16 cellular contexts compared by ENCODE assay signal in the genomic region with DNA sequence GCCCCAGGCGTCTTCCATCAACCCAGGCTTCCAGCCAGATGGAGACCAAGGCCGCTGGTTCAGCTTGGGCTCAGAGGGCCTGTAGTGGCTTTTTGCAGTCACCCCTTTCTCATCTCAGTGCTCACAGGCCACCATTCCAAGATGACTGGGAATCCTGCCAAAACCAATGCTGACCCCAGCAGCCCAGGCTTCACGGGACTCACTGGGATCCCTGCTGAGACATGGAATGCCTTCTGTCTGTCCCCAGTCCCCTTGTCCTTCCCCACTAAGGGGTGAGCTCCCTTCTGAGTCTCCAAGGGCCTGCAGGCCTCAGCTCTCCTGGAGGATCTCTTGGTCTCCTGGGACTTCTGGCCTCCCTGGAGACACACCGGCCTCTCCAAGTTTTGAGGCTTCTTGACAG.
DNase-seq lines count a peak whose midpoint lies in the region; ATAC-seq and TF ChIP-seq lines count a peak whose summit lies in the region.
"Had no signal": no experiment of that assay in that cellular context is flagged by ENCODE, and none has a peak within 500 bp of the region (broad histone marks: within the 10 kb centered on the region; RNA-seq: fewer than 3 reads in every experiment).

No MANE protein-coding gene starts in this region.

- CTCF ChIA-PET in HEK293T (lab: Yijun Ruan, JAX), result no interaction called here

- peaks cover 47% of the 10 kb centered on the region for H3K4me1 ChIP-seq in CD4-positive, CD25-positive, alpha-beta regulatory T cell (ENCODE audit: control insufficient read depth, insufficient read depth, low read length, poor library complexity, severe bottlenecking)
- peaks cover 19 to 20% (median 20%) of the 10 kb centered on the region in 3 donors for H3K4me1 ChIP-seq in skeletal muscle tissue (ENCODE audit: control insufficient read depth in 3 of 3, insufficient read depth in 3 of 3, low read length in 3 of 3)
- no peaks in the 10 kb centered on the region for H3K4me1 ChIP-seq in body of pancreas

- H3K4me3 Mint-ChIP-seq in CD4-positive, CD25-positive, alpha-beta regulatory T cell, result no peak overlapping the region
- no peak overlapping the region for H3K4me3 Mint-ChIP-seq in effector memory CD8-positive, alpha-beta T cell
- H3K4me3 Mint-ChIP-seq: T-cell had no signal

- no peaks in the 10 kb centered on the region for H3K9me3 ChIP-seq in CD4-positive, CD25-positive, alpha-beta regulatory T cell (ENCODE audit: control insufficient read depth in 2 of 2, low read length in 2 of 2)
- H3K9me3 ChIP-seq in skeletal muscle tissue (ENCODE audit: control insufficient read depth in 3 of 3, low read length in 3 of 3) (no peaks in the 10 kb centered on the region), body of pancreas (no peaks in the 10 kb centered on the region)
- H3K9me3 ChIP-seq: BLaER1 treated with 17β-estradiol and CSF1 and Interleukin-3, amounts not matched to agents 10 nM and 100 nM had no signal

- no peaks in the 10 kb centered on the region for H3K36me3 Mint-ChIP-seq in CD4-positive, CD25-positive, alpha-beta regulatory T cell
- H3K36me3 Mint-ChIP-seq in effector memory CD8-positive, alpha-beta T cell (ENCODE audit: insufficient read depth), result peaks cover 3% of the 10 kb centered on the region
- H3K36me3 Mint-ChIP-seq: T-cell had no signal

- H3K9ac ChIP-seq in skeletal muscle tissue (ENCODE audit: low read depth in 1 of 3, low read length in 3 of 3), result no peak overlapping the region
- H3K9ac ChIP-seq: BLaER1 treated with 17β-estradiol and CSF1 and Interleukin-3, amounts not matched to agents 10 nM and 100 nM had no signal

- 52 to 62% methylated on average over 3 to 4 of the region's 4 CpGs for WGBS in body of pancreas, 2 donors

- no peak for DNase-seq in CD4-positive, CD25-positive, alpha-beta regulatory T cell
- peak; percentile 18 for DNase-seq in HEK293T (ENCODE audit: extremely low spot score)
- no peak for DNase-seq in effector memory CD8-positive, alpha-beta T cell
- no peak for DNase-seq in body of pancreas
- DNase-seq: DMS 273 treated with DMSO at 0.1 percent for 48 hours, EL, H7, KBM-7, NCI-H1436 treated with DMSO at 0.1 percent for 48 hours, NCI-H2029 treated with DMSO at 0.1 percent for 48 hours, NCI-H82, T-cell had no signal

- no peak for TF ChIP-seq CTCF in body of pancreas (IDR thresholded peaks at IDR 0.05)

- H3K9me3 Mint-ChIP-seq in CD4-positive, CD25-positive, alpha-beta regulatory T cell, result no peaks in the 10 kb centered on the region
- H3K9me3 Mint-ChIP-seq in effector memory CD8-positive, alpha-beta T cell, result no peaks in the 10 kb centered on the region
- H3K9me3 Mint-ChIP-seq: T-cell had no signal

- H3K27me3 Mint-ChIP-seq in CD4-positive, CD25-positive, alpha-beta regulatory T cell, result peaks cover under 1% of the 10 kb centered on the region
- H3K27me3 Mint-ChIP-seq in effector memory CD8-positive, alpha-beta T cell, result no peaks in the 10 kb centered on the region

- H3K27me3 ChIP-seq in CD4-positive, CD25-positive, alpha-beta regulatory T cell (ENCODE audit: control insufficient read depth, insufficient read depth, low read length), result no peaks in the 10 kb centered on the region
- no peaks in the 10 kb centered on the region for H3K27me3 ChIP-seq in skeletal muscle tissue (ENCODE audit: control insufficient read depth in 3 of 3, insufficient read depth in 3 of 3, low read length in 3 of 3)
- H3K27me3 ChIP-seq in body of pancreas, result no peaks in the 10 kb centered on the region
- H3K27me3 ChIP-seq: BLaER1 treated with 17β-estradiol and CSF1 and Interleukin-3, amounts not matched to agents 10 nM and 100 nM had no signal

- peak overlapping the region in 2 of 3 donors; percentile 21 to 61 for H3K27ac Mint-ChIP-seq in CD4-positive, CD25-positive, alpha-beta regulatory T cell
- H3K27ac Mint-ChIP-seq in effector memory CD8-positive, alpha-beta T cell, result peak overlapping the region; percentile 65 to 70

- no peak overlapping the region for H3K27ac ChIP-seq in CD4-positive, CD25-positive, alpha-beta regulatory T cell (ENCODE audit: insufficient read depth, low read length, poor library complexity, severe bottlenecking)
- H3K27ac ChIP-seq in skeletal muscle tissue (ENCODE audit: low read depth, low read length) (peak overlapping the region; percentile 15), body of pancreas (no peak overlapping the region)
- H3K27ac ChIP-seq: BLaER1 treated with 17β-estradiol and CSF1 and Interleukin-3, amounts not matched to agents 10 nM and 100 nM had no signal

- POLR2A ChIA-PET in HEK293T (lab: Yijun Ruan, JAX), result no interaction called here

- no peaks in the 10 kb centered on the region for H3K36me3 ChIP-seq in CD4-positive, CD25-positive, alpha-beta regulatory T cell (ENCODE audit: control insufficient read depth, insufficient read depth, low read length)
- H3K36me3 ChIP-seq in skeletal muscle tissue (ENCODE audit: control insufficient read depth in 3 of 3, insufficient read depth in 3 of 3, low read length in 3 of 3), result peaks cover 17 to 41% (median 26%) of the 10 kb centered on the region in 3 donors
- H3K36me3 ChIP-seq in body of pancreas (replicated peaks in 1 of 2; ENCODE audit: insufficient read depth in 1 of 2, low read depth in 2 of 2), result no peaks in the 10 kb centered on the region

- peaks cover 13 to 67% (median 39%) of the 10 kb centered on the region in 4 donors for H3K4me1 Mint-ChIP-seq in CD4-positive, CD25-positive, alpha-beta regulatory T cell
- H3K4me1 Mint-ChIP-seq in effector memory CD8-positive, alpha-beta T cell (ENCODE audit: low read depth in 2 of 2), result peaks cover 36 to 44% of the 10 kb centered on the region in 2 donors

- no peak overlapping the region for H3K4me3 ChIP-seq in CD4-positive, CD25-positive, alpha-beta regulatory T cell (ENCODE audit: low read depth, low read length)
- H3K4me3 ChIP-seq in skeletal muscle tissue (ENCODE audit: low read length in 3 of 3) (no peak overlapping the region), body of pancreas (no peak overlapping the region)
- H3K4me3 ChIP-seq: BLaER1 treated with 17β-estradiol and CSF1 and Interleukin-3, amounts not matched to agents 10 nM and 100 nM had no signal

- no peak for ATAC-seq in CD4-positive, CD25-positive, alpha-beta regulatory T cell (ENCODE audit: low read depth in 2 of 2)
- ATAC-seq in effector memory CD8-positive, alpha-beta T cell (replicated peaks), result no peak
- ATAC-seq in body of pancreas (no peak), HG03139 (IDR thresholded peaks at IDR 0.05; ENCODE audit: unreplicated experiment) (no peak), HG03045 (IDR thresholded peaks at IDR 0.05; ENCODE audit: unreplicated experiment) (no peak)
- ATAC-seq: T-cell had no signal

- intact Hi-C loops in body of pancreas (cut with DNase I), result no loop called here

- TF ChIP-seq POLR2A in body of pancreas (IDR thresholded peaks at IDR 0.05), result no peak

TF ChIP-seq in HEK293T, 16 proteins besides CTCF, POLR2A, EP300 and RAD21:
- TF ChIP-seq SUZ12 (IDR thresholded peaks at IDR 0.05), result no peak
- TF ChIP-seq ELF4 (IDR thresholded peaks at IDR 0.05), result no peak
- no peak for TF ChIP-seq FOXK2 (IDR thresholded peaks at IDR 0.05)
- no peak for TF ChIP-seq FOXM1 (IDR thresholded peaks at IDR 0.05; ENCODE audit: borderline replicate concordance)
- no peak for TF ChIP-seq ARNT (IDR thresholded peaks at IDR 0.05)
- TF ChIP-seq L3MBTL2 (conservative IDR thresholded peaks at IDR 0.05), result no peak
- TF ChIP-seq TARDBP (IDR thresholded peaks at IDR 0.05), result no peak
- TF ChIP-seq CTBP1 (IDR thresholded peaks at IDR 0.05; ENCODE audit: borderline replicate concordance), result no peak
- TF ChIP-seq LEF1 (IDR thresholded peaks at IDR 0.05; ENCODE audit: borderline replicate concordance), result no peak
- TF ChIP-seq NFRKB (IDR thresholded peaks at IDR 0.05), result no peak
- no peak for TF ChIP-seq SP1 (IDR thresholded peaks at IDR 0.05)
- TF ChIP-seq BHLHE40 (IDR thresholded peaks at IDR 0.05; ENCODE audit: borderline replicate concordance), result no peak
- no peak for TF ChIP-seq FOXA1 (IDR thresholded peaks at IDR 0.05)
- no peak for TF ChIP-seq ZNF384 (IDR thresholded peaks at IDR 0.05)
- no peak for TF ChIP-seq PKNOX1 (IDR thresholded peaks at IDR 0.05)
